ENCODE assay signal across 8 cellular contexts in the genomic region with DNA sequence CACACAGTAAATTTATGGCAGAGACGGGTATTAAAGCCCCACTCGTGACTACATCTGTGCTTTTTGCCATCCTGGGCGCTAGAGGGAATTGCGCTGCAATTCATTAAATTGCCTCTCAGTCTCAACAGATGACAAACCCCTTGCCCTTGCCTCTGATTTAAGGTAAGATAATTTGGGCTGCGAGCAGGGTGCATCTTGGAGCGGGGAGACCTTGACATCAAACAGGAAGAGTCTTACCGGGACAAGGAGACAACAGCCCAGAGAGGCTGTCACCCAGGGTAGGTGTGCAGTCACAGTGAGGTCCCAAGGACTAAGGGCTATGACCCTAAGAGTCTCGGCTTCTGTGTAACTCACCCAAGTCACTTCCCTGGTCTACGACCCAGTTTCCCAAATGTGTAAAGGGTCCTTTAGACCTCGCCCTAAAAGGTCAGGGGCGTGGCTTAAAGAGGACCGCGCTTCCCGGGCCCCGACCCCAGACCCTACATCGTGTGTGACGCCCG. TPM values are rescaled to one million over a fixed set of nuclear protein-coding genes. Genes with fewer than 3 reads are reported as not detected.
DNase-seq lines count a peak whose midpoint lies in the region; ATAC-seq and TF ChIP-seq lines count a peak whose summit lies in the region.

No MANE protein-coding gene starts in this region.

- H3K4me2 ChIP-seq in BLaER1, result peak overlapping the region; percentile 99

- H3K4me3 ChIP-seq in BLaER1 (peak overlapping the region; percentile 82), adrenal gland (peak overlapping the region in 2 of 4 donors; percentile 73 to 87), iPS-18c (ENCODE audit: insufficient read depth, low read depth, low read length) (peak overlapping the region; percentile 99), subcutaneous abdominal adipose tissue (ENCODE audit: low read depth in 1 of 5, low read length in 5 of 5) (peak overlapping the region; percentile 88 to 98 (median 92))

- ATAC-seq in GM19023 (IDR thresholded peaks at IDR 0.05; ENCODE audit: unreplicated experiment), result peak; percentile 15

- TF ChIP-seq CTCF in adrenal gland (IDR thresholded peaks at IDR 0.05), result peak in 4 of 6 experiments; percentile 27 to 51 (median 39)

- no peak for TF ChIP-seq POLR2A in adrenal gland (IDR thresholded peaks at IDR 0.05)

- H3K9ac ChIP-seq in BLaER1 (peak overlapping the region; percentile 92; the same call in 1 of the 2 replicates), subcutaneous abdominal adipose tissue (ENCODE audit: low read length in 5 of 5) (peak overlapping the region; percentile 43 to 99 (median 99))

- peak; percentile 24 for DNase-seq in LHCN-M2 (ENCODE audit: low read depth)
- DNase-seq in adrenal gland, result peak in 6 of 7 donors; percentile 59 to 85 (median 72)
- no peak for DNase-seq in NK-92 treated with Interleukin-12 subunit alpha and Interleukin-12 subunit beta, amount 100 ng/mL, for 24 hours (lab: John Stamatoyannopoulos, UW)
- DNase-seq in stimulated activated CD4-positive, alpha-beta T cell treated with anti-CD3 and anti-CD28 coated beads, Interleukin-1b, Interleukin-23, amount 100 ng/mL, for 48 hours, result no peak

- H3K9me3 ChIP-seq in BLaER1, result no peaks in the 10 kb centered on the region
- H3K9me3 ChIP-seq in adrenal gland (replicated peaks in 1 of 3), result no peaks in the 10 kb centered on the region
- H3K9me3 ChIP-seq in iPS-18c (ENCODE audit: control insufficient read depth, insufficient read depth, low read length), result no peaks in the 10 kb centered on the region
- no peaks in the 10 kb centered on the region for H3K9me3 ChIP-seq in subcutaneous abdominal adipose tissue (ENCODE audit: control insufficient read depth in 5 of 5, low read length in 5 of 5)

- H3K27ac ChIP-seq in BLaER1 (peak overlapping the region; percentile 55), adrenal gland (peak overlapping the region; percentile 92 to 100 (median 99)), subcutaneous abdominal adipose tissue (ENCODE audit: low read depth, low read length) (peak overlapping the region; percentile 99)

- H3K36me3 ChIP-seq in BLaER1 (peaks cover 21% of the 10 kb centered on the region), adrenal gland (replicated peaks in 1 of 2) (peaks cover 0 to 6% of the 10 kb centered on the region in 2 donors), subcutaneous abdominal adipose tissue (ENCODE audit: control insufficient read depth in 5 of 5, insufficient read depth in 5 of 5, low read length in 5 of 5) (peaks cover 6 to 17% (median 12%) of the 10 kb centered on the region in 5 donors)

- WGBS in adrenal gland, 4 donors, result 3 to 16% (median 5%) methylated on average over 13 to 18 of the region's 18 CpGs

- H3K4me1 ChIP-seq in BLaER1, result peaks cover 36% of the 10 kb centered on the region
- H3K4me1 ChIP-seq in adrenal gland (replicated peaks in 1 of 2), result peaks cover 15 to 34% of the 10 kb centered on the region in 2 donors
- peaks cover 0 to 35% (median 23%) of the 10 kb centered on the region in 5 donors for H3K4me1 ChIP-seq in subcutaneous abdominal adipose tissue (ENCODE audit: control insufficient read depth in 5 of 5, insufficient read depth in 5 of 5, low read length in 5 of 5)

- intact Hi-C loops in adrenal gland (cut with DNase I), result no loop called here

- H4K20me1 ChIP-seq in BLaER1, result no peaks in the 10 kb centered on the region

- H3K27me3 ChIP-seq in BLaER1 (no peaks in the 10 kb centered on the region), adrenal gland (no peaks in the 10 kb centered on the region), subcutaneous abdominal adipose tissue (ENCODE audit: control insufficient read depth in 5 of 5, insufficient read depth in 4 of 5, low read length in 5 of 5) (no peaks in the 10 kb centered on the region)

RNA-seq across cellular contexts. Expression of gene TOM1, which starts 0.4 kb away (rescaled TPM):
- total RNA-seq in LHCN-M2 (2014; rRNA removed), result 33.8 and 50.3 TPM in 2 replicates
- polyA plus RNA-seq in LHCN-M2 (2012), result 45.5 TPM
- total RNA-seq in adrenal gland, result 100 to 1,000 TPM in 5 of 8 donors, 10 to 100 TPM in 3; 82.8 to 188 (median 109) TPM
- 100 to 1,000 TPM in 2 of 3 donors, 10 to 100 TPM in 1; 96.5 to 121 (median 111) TPM for polyA plus RNA-seq in adrenal gland

RNA-seq across cellular contexts. Expression of gene HMGXB4, which starts 42.0 kb away (rescaled TPM):
- total RNA-seq in LHCN-M2 (2014; rRNA removed) (14.1 and 17.8 TPM in 2 replicates), adrenal gland (10 to 100 TPM in 6 of 8 donors, 1 to 10 TPM in 2; 5.4 to 26.1 (median 19.9) TPM)
- polyA plus RNA-seq in LHCN-M2 (2012), result 10.0 TPM
- 10 to 100 TPM in 1 of 3 donors, 1 to 10 TPM in 2; 5.5 to 19.7 (median 9.0) TPM for polyA plus RNA-seq in adrenal gland

Comparison
In these comparisons a context has a peak if more than half of its experiments do, and no peak if none do; other contexts are left out.
1. DNase-seq: peak in LHCN-M2 (single experiment) and adrenal gland (6 of 7); none in NK-92 treated with Interleukin-12 subunit alpha and Interleukin-12 subunit beta, amount 100 ng/mL, for 24 hours (single experiment) and stimulated activated CD4-positive, alpha-beta T cell treated with anti-CD3 and anti-CD28 coated beads, Interleukin-1b, Interleukin-23, amount 100 ng/mL, for 48 hours (single experiment).
2. Peak in every context shown above with its lines, with median percentiles within 50 percentile points of each other: H3K27ac ChIP-seq.